In genomic region chr22:31872209-31872608, GRCh38 we compare ENCODE assay signal across 1 cellular context.
TF ChIP-seq lines count a peak whose summit lies in the region.

No MANE protein-coding gene starts in this region.

TF ChIP-seq in HCT116, 20 proteins besides CTCF, POLR2A, EP300 and RAD21 (continued from another document):
- TF ChIP-seq REST (IDR thresholded peaks at IDR 0.05; ENCODE audit: low read depth) = no peak
- no peak for TF ChIP-seq SIN3A (IDR thresholded peaks at IDR 0.05; ENCODE audit: low read depth)
- no peak for TF ChIP-seq EZH2 (IDR thresholded peaks at IDR 0.05)
- TF ChIP-seq JUND (IDR thresholded peaks at IDR 0.05) = no peak
- no peak for TF ChIP-seq MAX (IDR thresholded peaks at IDR 0.05)
